In the genomic region with DNA sequence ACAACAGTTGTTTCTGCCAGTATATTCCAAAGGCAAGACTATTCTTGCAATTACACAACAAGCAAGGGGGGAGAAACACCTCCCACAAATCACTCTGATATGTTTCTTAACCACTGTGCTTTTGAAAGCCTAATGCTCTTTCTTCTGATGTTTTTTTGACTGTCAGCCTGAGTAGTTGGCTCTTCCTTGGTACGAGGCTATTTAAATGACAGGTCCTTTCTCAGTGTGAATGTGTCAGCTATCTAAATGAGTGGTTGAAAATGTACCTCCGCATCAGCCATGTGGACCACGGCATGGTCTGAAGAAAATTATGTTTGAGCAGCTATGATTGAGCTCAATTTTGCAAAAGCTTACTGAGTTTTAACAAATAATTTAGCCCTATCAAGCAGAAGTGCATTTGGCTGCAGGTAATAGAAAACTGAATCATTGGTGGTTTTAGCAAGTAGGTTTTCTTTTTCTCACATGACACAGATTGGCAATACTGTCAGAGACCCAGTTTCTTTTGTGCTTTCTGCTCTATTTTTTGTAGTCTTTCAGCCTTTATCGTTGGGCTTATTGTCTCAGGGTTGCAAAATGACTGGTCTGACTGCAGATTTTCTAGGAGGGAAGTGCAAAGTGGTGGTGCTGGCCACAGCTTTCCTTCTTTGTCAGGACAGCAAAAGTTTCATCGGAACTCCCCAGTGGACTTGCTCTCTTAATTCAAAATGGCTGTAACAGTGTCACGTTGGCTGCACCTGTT, we compare ENCODE assay signal across 14 cellular contexts.
"Had no signal": no experiment of that assay in that cellular context is flagged by ENCODE, and none has a peak within 500 bp of the region (broad histone marks: within the 10 kb centered on the region; RNA-seq: fewer than 3 reads in every experiment).

No MANE protein-coding gene starts in this region.

- H3K9me3 Mint-ChIP-seq: activated CD4-positive, alpha-beta T cell treated with anti-CD3 and anti-CD28 coated beads, Interleukin-2, amount 10 ng/mL, durations not matched to agents 24 days and 14 days; activated T-cell treated with anti-CD3 and anti-CD28 coated beads, Interleukin-2, amount 50 U/mL, for 24 hours; mesothelial cell of epicardium; neural progenitor cell; T-helper 1 cell treated with Interleukin-12 subunit alpha and Interleukin-12 subunit beta and Interleukin-4 antibody, amounts not matched to agents 30 μg/mL and 1 μg/mL, for 36 hours had no signal

- FAIRE-seq: endometrium, pancreas had no signal

- ATAC-seq: gastroesophageal sphincter, heart right ventricle, lower lobe of right lung, pancreas, sciatic nerve had no signal

- H3K4me3 Mint-ChIP-seq: activated CD4-positive, alpha-beta T cell treated with anti-CD3 and anti-CD28 coated beads, Interleukin-2, amount 10 ng/mL, durations not matched to agents 24 days and 14 days; activated T-cell treated with anti-CD3 and anti-CD28 coated beads, Interleukin-2, amount 50 U/mL, for 24 hours; mesothelial cell of epicardium; neural progenitor cell; T-helper 1 cell treated with Interleukin-12 subunit alpha and Interleukin-12 subunit beta and Interleukin-4 antibody, amounts not matched to agents 30 μg/mL and 1 μg/mL, for 36 hours had no signal

- H3K27ac Mint-ChIP-seq: activated CD4-positive, alpha-beta T cell treated with anti-CD3 and anti-CD28 coated beads, Interleukin-2, amount 10 ng/mL, durations not matched to agents 24 days and 14 days; activated naive CD4-positive, alpha-beta T cell treated with anti-CD3 and anti-CD28 coated beads, Interleukin-2, amount 50 U/mL, for 72 hours; activated T-cell treated with anti-CD3 and anti-CD28 coated beads, Interleukin-2, amount 50 U/mL, for 24 hours; mesothelial cell of epicardium; neural progenitor cell; T-helper 1 cell treated with Interleukin-12 subunit alpha and Interleukin-12 subunit beta and Interleukin-4 antibody, amounts not matched to agents 30 μg/mL and 1 μg/mL, for 36 hours had no signal

- H3K36me3 Mint-ChIP-seq: activated naive CD4-positive, alpha-beta T cell treated with anti-CD3 and anti-CD28 coated beads, Interleukin-2, amount 50 U/mL, for 72 hours; mesothelial cell of epicardium; neural progenitor cell had no signal

- DNase-seq: activated CD4-positive, alpha-beta T cell treated with anti-CD3 and anti-CD28 coated beads, Interleukin-2, amount 10 ng/mL, durations not matched to agents 24 days and 14 days; activated gamma-delta T cell; activated T-cell treated with anti-CD3 and anti-CD28 coated beads, Interleukin-2, amount 50 U/mL, for 24 hours; heart right ventricle; left cardiac atrium; lower lobe of right lung; pancreas had no signal
